ENCODE assay signal across 8 cellular contexts in the genomic region with DNA sequence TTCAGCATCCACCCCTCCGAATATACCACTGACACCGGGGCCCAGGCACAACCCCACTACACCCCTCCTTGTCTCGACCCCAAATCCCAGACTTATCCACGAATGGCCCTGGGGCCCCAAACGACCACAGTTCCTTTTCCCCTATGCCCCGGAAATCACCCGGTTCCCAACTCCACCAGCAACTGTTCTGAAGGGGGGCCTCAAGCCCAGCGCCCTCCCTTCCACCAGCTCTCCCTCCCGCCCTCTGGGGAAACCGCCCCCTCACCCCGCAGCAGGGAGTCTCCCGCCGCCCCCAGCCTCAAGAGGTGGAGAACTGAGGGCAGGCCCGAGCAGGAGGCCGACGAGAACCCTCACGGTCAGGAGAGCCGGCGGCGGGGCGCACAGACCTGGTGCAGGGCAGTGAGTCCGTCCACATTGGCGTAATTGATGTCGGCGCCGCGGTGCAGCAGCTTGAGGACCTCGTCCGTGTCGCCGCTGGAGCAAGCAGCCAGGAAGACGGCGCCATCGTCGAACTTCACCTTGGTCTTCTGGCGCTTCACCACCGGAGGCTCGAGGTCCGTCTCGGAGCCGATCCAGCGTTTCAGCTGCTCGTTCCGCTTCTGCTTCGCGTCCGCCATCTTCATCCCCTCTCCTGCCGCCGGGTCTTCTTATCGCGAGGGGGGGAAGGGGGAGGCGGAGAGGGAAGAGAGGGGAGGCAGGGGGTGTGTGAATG. TPM values are rescaled to one million over a fixed set of nuclear protein-coding genes. Genes with fewer than 3 reads are reported as not detected.
DNase-seq lines count a peak whose midpoint lies in the region; ATAC-seq, FAIRE-seq and TF ChIP-seq lines count a peak whose summit lies in the region.

No MANE protein-coding gene starts in this region.

- POLR2A ChIA-PET in H1 (lab: Charles Lee; ENCODE audit: partially characterized antibody) = interaction anchor here (0.6 to 3.8 kb wide), 19 partner anchors 8 to 252 kb away, joined by 3 to 13 read pairs (median 3); no protein-coding TSS in a partner anchor

- H3K9me3 ChIP-seq in H1 (ENCODE audit: insufficient read depth in 2 of 2, low read depth in 1 of 2, low read length in 1 of 2) = no peaks in the 10 kb centered on the region

- H3K79me2 ChIP-seq in GM23338 (replicated peaks; ENCODE audit: insufficient read depth) (peaks cover 50% of the 10 kb centered on the region), H1 (ENCODE audit: control insufficient read depth in 1 of 2, insufficient read depth in 2 of 2, low read length in 2 of 2) (peaks cover 11 to 55% of the 10 kb centered on the region in 2 experiments; a peak in 3 of 4 replicates)

- H3K27ac ChIP-seq in GM23338 (ENCODE audit: low read depth) = peak overlapping the region; percentile 96
- H3K27ac ChIP-seq in H1 (ENCODE audit: low read depth, low read length) = peak overlapping the region; percentile 97

- H3K4me1 ChIP-seq in GM23338 (ENCODE audit: insufficient read depth) (peaks cover 24% of the 10 kb centered on the region), H1 (replicated peaks in 1 of 4; ENCODE audit: control insufficient read depth in 3 of 4, insufficient read depth in 4 of 4, low read length in 3 of 4) (peaks cover 0 to 4% (median 1%) of the 10 kb centered on the region in 4 experiments; a peak in 3 of 7 replicates)

- H3K27me3 ChIP-seq in GM23338 (ENCODE audit: insufficient read depth) = no peaks in the 10 kb centered on the region
- H3K27me3 ChIP-seq in H1 (replicated peaks in 1 of 4; ENCODE audit: control insufficient read depth in 3 of 4, extremely low read depth in 1 of 4, insufficient read depth in 3 of 4, low read length in 3 of 4) = no peaks in the 10 kb centered on the region

- H3K9me2 ChIP-seq in GM23338 (ENCODE audit: insufficient read depth) = no peaks in the 10 kb centered on the region

- peak; percentile 14 for DNase-seq in GM04504 (ENCODE audit: low read depth)
- peak; percentile 74 for DNase-seq in GM23338 (ENCODE audit: low spot score)
- peak; percentile 48 for DNase-seq in M059J (ENCODE audit: low read depth)
- DNase-seq in activated CD4-positive, alpha-beta T cell treated with anti-CD3 and anti-CD28 coated beads for 4 hours = peak; percentile 50 to 54
- DNase-seq in H1 (ENCODE audit: low read depth in 1 of 2, low spot score in 2 of 2) = peak; percentile 9 to 79
- DNase-seq in mesothelial cell of epicardium (ENCODE audit: low spot score in 2 of 2, unreplicated experiment in 2 of 2) = peak; percentile 41 to 72
- peak; percentile 3 to 12 for DNase-seq in stimulated activated CD8-positive, alpha-beta memory T cell treated with anti-CD3 and anti-CD28 coated beads, Interleukin-4, amount 100 ng/mL, for 4 hours (ENCODE audit: low read depth in 2 of 2, low spot score in 1 of 2)
- DNase-seq in GOT3 (lab: John Stamatoyannopoulos, UW) = no peak

- WGBS in H1 (ENCODE audit: extremely low coverage in 1 of 2, insufficient coverage in 1 of 2, insufficient read length in 1 of 2, insufficient replicate concordance in 2 of 2, low coverage in 1 of 2, low lambda C conversion rate in 2 of 2, missing lambda C conversion rate in 1 of 2), 2 experiments = 1% methylated on average over 44 of the region's 52 CpGs; no CpG with 5 or more reads in 1 of the 2 experiments

- peak overlapping the region; percentile 95 for H3K18ac ChIP-seq in H1 (ENCODE audit: extremely low read depth, low read length)

- H3K23me2 ChIP-seq in H1 (ENCODE audit: low read depth, low read length) = peaks cover 9% of the 10 kb centered on the region

- peak overlapping the region; percentile 100 for H2BK5ac ChIP-seq in H1 (ENCODE audit: low read depth, low read length)

- no peak overlapping the region for H3K23ac ChIP-seq in H1 (ENCODE audit: insufficient read length)

- H3K27me3 Mint-ChIP-seq in GM23338 (ENCODE audit: insufficient read depth, low read depth, poor library complexity) = peaks cover 9% of the 10 kb centered on the region
- no peaks in the 10 kb centered on the region for H3K27me3 Mint-ChIP-seq in mesothelial cell of epicardium (ENCODE audit: low read depth)

- TF ChIP-seq POLR2A in H1 (IDR thresholded peaks at IDR 0.05; ENCODE audit: control extremely low read depth in 1 of 2, low read depth in 2 of 2, low read length in 2 of 2) = no peak

- H3K4me2 ChIP-seq in GM23338 (peak overlapping the region; percentile 87), H1 (ENCODE audit: insufficient read depth in 1 of 2, low read depth in 2 of 2, low read length in 2 of 2) (peak overlapping the region; percentile 86 to 96)

- H4K20me1 ChIP-seq in GM23338 (replicated peaks; ENCODE audit: insufficient read depth) = peaks cover 17% of the 10 kb centered on the region
- peaks cover 2 to 4% of the 10 kb centered on the region in 2 experiments for H4K20me1 ChIP-seq in H1 (replicated peaks in 1 of 2; ENCODE audit: control insufficient read depth in 1 of 2, insufficient read depth in 2 of 2, low read length in 2 of 2)

- peak overlapping the region; percentile 97 for H3K14ac ChIP-seq in H1 (ENCODE audit: insufficient read length)

- H3F3A ChIP-seq in GM23338 (replicated peaks; ENCODE audit: low read depth) = no peaks in the 10 kb centered on the region

- no peaks in the 10 kb centered on the region for H3K79me1 ChIP-seq in H1 (ENCODE audit: low read depth, low read length)

- H3K4me1 Mint-ChIP-seq in GM23338 (peaks cover 27% of the 10 kb centered on the region), mesothelial cell of epicardium (peaks cover 30% of the 10 kb centered on the region)

- TF ChIP-seq EP300 in H1 (IDR thresholded peaks at IDR 0.05; ENCODE audit: borderline replicate concordance in 1 of 2, low read depth in 2 of 2, low read length in 2 of 2) = no peak

- peak overlapping the region; percentile 97 for H3K56ac ChIP-seq in H1 (replicated peaks; ENCODE audit: insufficient read length, low read depth, low read length)

- H3K9me3 Mint-ChIP-seq in GM23338 (no peaks in the 10 kb centered on the region; the same call in 2 of the 3 replicates), mesothelial cell of epicardium (peaks cover 4% of the 10 kb centered on the region)

- H3K27ac Mint-ChIP-seq in GM23338 (peak overlapping the region; percentile 99), mesothelial cell of epicardium (peak overlapping the region; percentile 98)

- H4K5ac ChIP-seq in H1 (ENCODE audit: insufficient read length, low read depth, low read length) = peak overlapping the region; percentile 98

- H2BK15ac ChIP-seq in H1 (ENCODE audit: low read length) = peak overlapping the region; percentile 99; the same call in 1 of the 2 replicates

- no peak for FAIRE-seq in H1 (lab: Jason Lieb, UNC)

- peak overlapping the region; percentile 99; the same call in 1 of the 2 replicates for H4K8ac ChIP-seq in H1 (ENCODE audit: extremely low read depth, insufficient read depth, low read length)

- CTCF ChIA-PET in H1 (lab: Charles Lee; ENCODE audit: partially characterized antibody) = interaction anchor here (0.6 to 0.7 kb wide), 2 partner anchors 22 to 111 kb away, joined by 3 read pairs; no protein-coding TSS in a partner anchor

- H3K4ac ChIP-seq in H1 (replicated peaks; ENCODE audit: insufficient read length, low read depth, low read length) = peak overlapping the region; percentile 87

- peak overlapping the region; percentile 100 for H4K91ac ChIP-seq in H1 (replicated peaks; ENCODE audit: insufficient read length, low read length)

- H2BK20ac ChIP-seq in H1 (ENCODE audit: low read length) = no peak overlapping the region

- peak overlapping the region; percentile 93; the same call in 1 of the 2 replicates for H2BK12ac ChIP-seq in H1 (ENCODE audit: low read depth, low read length)

- H3K9ac ChIP-seq in H1 (replicated peaks in 1 of 4; ENCODE audit: extremely low read depth in 1 of 4, low read depth in 3 of 4, low read length in 3 of 4) = peak overlapping the region; percentile 94 to 99 (median 98)

- H3K4me3 Mint-ChIP-seq in GM23338 = peak overlapping the region; percentile 100
- peak overlapping the region; percentile 95 for H3K4me3 Mint-ChIP-seq in mesothelial cell of epicardium

- peak overlapping the region; percentile 81 for H3K4me3 ChIP-seq in GM23338
- peak overlapping the region; percentile 86 to 96 (median 90) for H3K4me3 ChIP-seq in H1 (ENCODE audit: extremely low read depth in 1 of 4, insufficient read depth in 2 of 4, low read depth in 3 of 4, low read length in 4 of 4)

- H3K36me3 Mint-ChIP-seq in GM23338 (ENCODE audit: low read depth) (no peaks in the 10 kb centered on the region; the same call in 2 of the 3 replicates), mesothelial cell of epicardium (peaks cover 3% of the 10 kb centered on the region)

- H3K36me3 ChIP-seq in GM23338 (ENCODE audit: insufficient read depth) = no peaks in the 10 kb centered on the region
- H3K36me3 ChIP-seq in H1 (ENCODE audit: control insufficient read depth in 2 of 4, insufficient read depth in 4 of 4, low read length in 3 of 4) = no peaks in the 10 kb centered on the region

- ATAC-seq in GM23338 = peak; percentile 53

- H2BK120ac ChIP-seq in H1 (replicated peaks; ENCODE audit: low read depth, low read length) = peak overlapping the region; percentile 75

- TF ChIP-seq RAD21 in H1 (IDR thresholded peaks at IDR 0.05 in 1 of 2, conservative IDR thresholded peaks at IDR 0.05 in 1 of 2; ENCODE audit: low read depth in 2 of 2, low read length in 2 of 2) = no peak

- H2AK5ac ChIP-seq in H1 (ENCODE audit: low read depth, low read length) = no peak overlapping the region

- H2AFZ ChIP-seq in GM23338 = no peak overlapping the region; the same call in 1 of the 2 replicates
- peak overlapping the region; percentile 94; the same call in 1 of the 2 replicates for H2AFZ ChIP-seq in H1 (ENCODE audit: low read length)

- no peak for TF ChIP-seq CTCF in GM23338 (conservative IDR thresholded peaks at IDR 0.05; ENCODE audit: low read depth in 2 of 2)
- no peak for TF ChIP-seq CTCF in H1 (IDR thresholded peaks at IDR 0.05; ENCODE audit: control extremely low read depth in 1 of 3, insufficient read depth in 1 of 3, low read depth in 1 of 3, low read length in 3 of 3)
- TF ChIP-seq CTCF in mesothelial cell of epicardium (IDR thresholded peaks at IDR 0.05; ENCODE audit: unreplicated experiment) = no peak

TF ChIP-seq in H1, 55 proteins besides CTCF, POLR2A, EP300 and RAD21 (continues in another document):
- TF ChIP-seq EZH2 (IDR thresholded peaks at IDR 0.05; ENCODE audit: low read depth, low read length, severe bottlenecking) = no peak

RNA-seq across cellular contexts. Expression of a gene that starts 0.4 kb away (rescaled TPM):
- 83.7 and 91.6 TPM in 2 replicates for total RNA-seq in GM23338 (2014; rRNA removed; shearing (Covaris generic))
- polyA plus RNA-seq in GM23338 (2016; fragmentation: Nextera tagmentation; extraction: Ambion mirVana) (124 and 146 TPM in 2 replicates), H1 (2011; rRNA removed) (10.2 and 14.7 TPM in 2 replicates)
- 40.7 and 68.5 TPM in 2 replicates for total RNA-seq in M059J (2014; rRNA removed; shearing (Covaris generic))
- total RNA-seq in H1 (2021; fragmentation: NEBNext Ultra II Directional; extraction: Animal tissue kit (Norgen Biotek cat#: 25700)) = 81.5 and 82.7 TPM in 2 replicates
- 23.7 TPM for polyA plus RNA-seq in H1 (2011; cell fraction: cytosol; rRNA removed)
- 26.0 TPM for polyA plus RNA-seq in H1 (2011; cell fraction: nucleus; rRNA removed)
- polyA plus RNA-seq in H1 (2012, experiment 1 of 2) = 53.3 to 57.3 TPM (median 56.2 TPM) in 4 replicates
- polyA plus RNA-seq in H1 (2012, experiment 2 of 2) = 2.5 TPM
- 229 TPM for polyA plus RNA-seq in H1 (2013, experiment 1 of 2)
- polyA plus RNA-seq in H1 (2013, experiment 2 of 2) = 227 TPM
- polyA minus RNA-seq in H1 (2011; rRNA and poly(A)+ RNA removed) = 63.1 and 108 TPM in 2 replicates
- 65.2 TPM for polyA minus RNA-seq in H1 (2011; cell fraction: cytosol; rRNA and poly(A)+ RNA removed)
- 140 TPM for polyA minus RNA-seq in H1 (2011; cell fraction: nucleus; rRNA and poly(A)+ RNA removed)
- total RNA-seq in mesothelial cell of epicardium = 106 to 123 TPM (median 120 TPM) in 3 replicates
